In the genomic region with DNA sequence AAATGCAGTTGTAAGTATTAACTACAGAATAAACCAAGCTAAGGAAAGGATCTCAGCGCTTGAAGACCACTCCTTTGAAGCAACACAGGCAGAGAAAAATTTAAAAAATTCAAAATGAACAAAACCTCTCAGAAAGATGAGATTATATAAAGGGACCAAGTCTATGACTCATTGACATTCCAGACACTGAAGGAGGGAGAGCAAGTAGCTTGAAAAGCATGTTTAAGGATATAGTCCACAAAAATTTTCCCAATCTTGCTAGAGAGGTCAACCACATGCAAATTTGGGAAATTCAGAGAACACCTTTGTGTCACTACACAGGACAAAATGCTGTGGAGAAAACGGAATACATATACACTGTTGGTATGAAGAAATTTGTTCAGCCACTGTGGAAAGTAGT, we compare ENCODE assay signal across 16 cellular contexts.
"Had no signal": no experiment of that assay in that cellular context is flagged by ENCODE, and none has a peak within 500 bp of the region (broad histone marks: within the 10 kb centered on the region; RNA-seq: fewer than 3 reads in every experiment).

No MANE protein-coding gene starts in this region.

- H3K27ac ChIP-seq: gastrocnemius medialis, hepatocyte, lower lobe of right lung, ovary, testis, upper lobe of right lung had no signal

- ATAC-seq: gastrocnemius medialis; lower lobe of right lung; stimulated activated naive CD8-positive, alpha-beta T cell treated with anti-CD3 and anti-CD28 coated beads, Interleukin-15, amount 100 ng/mL, for 72 hours; T-cell; upper lobe of right lung; WTC11 had no signal

- H3K4me3 ChIP-seq: gastrocnemius medialis, hepatocyte, lower lobe of right lung, ovary, testis, upper lobe of right lung had no signal

- H3K9me3 ChIP-seq: gastrocnemius medialis, lower lobe of right lung, ovary, testis, upper lobe of right lung had no signal

- H3K4me1 ChIP-seq: gastrocnemius medialis, lower lobe of right lung, testis, upper lobe of right lung had no signal

- H2AFZ ChIP-seq: hepatocyte had no signal

- H3K27me3 ChIP-seq: gastrocnemius medialis, hepatocyte, ovary, testis, upper lobe of right lung had no signal

- DNase-seq: activated CD4-positive, alpha-beta T cell treated with anti-CD3 and anti-CD28 coated beads, Interleukin-2, amount 10 ng/mL, durations not matched to agents 24 days and 14 days; activated CD8-positive, alpha-beta memory T cell treated with anti-CD3 and anti-CD28 coated beads for 24 hours; activated naive CD4-positive, alpha-beta T cell treated with anti-CD3 and anti-CD28 coated beads, Interleukin-2, amount 50 U/mL, for 16 hours; cerebellar nuclear complex; endodermal cell; gastrocnemius medialis; lower lobe of right lung; ovary; stimulated activated CD4-positive, alpha-beta T cell treated with anti-CD3 and anti-CD28 coated beads, Interleukin-15, amount 100 ng/mL, for 24 hours; stimulated activated CD4-positive, alpha-beta T cell treated with anti-CD3 and anti-CD28 coated beads, Interleukin-4, amount 100 ng/mL, for 4 hours; stimulated activated naive CD8-positive, alpha-beta T cell treated with anti-CD3 and anti-CD28 coated beads, Interleukin-15, amount 100 ng/mL, for 72 hours; T-cell; testis; upper lobe of right lung had no signal

- H3K36me3 ChIP-seq: gastrocnemius medialis, lower lobe of right lung, ovary, upper lobe of right lung had no signal

- H3K4me2 ChIP-seq: hepatocyte had no signal
